1 cellular context compared by ENCODE assay signal in genomic region chr19:38869836-38870607, GRCh38.
TF ChIP-seq lines count a peak whose summit lies in the region.

No MANE protein-coding gene starts in this region.

TF ChIP-seq in SK-N-SH, 30 proteins besides CTCF, POLR2A, EP300 and RAD21:
- TF ChIP-seq RCOR1 (IDR thresholded peaks at IDR 0.05; ENCODE audit: low read length) (no peak), GATA2 (CRISPR knock-in tag; IDR thresholded peaks at IDR 0.05) (no peak), ELF1 (IDR thresholded peaks at IDR 0.05) (no peak), TEAD4 (IDR thresholded peaks at IDR 0.05; ENCODE audit: borderline replicate concordance, insufficient read depth) (no peak), SMC3 (IDR thresholded peaks at IDR 0.05; ENCODE audit: low read depth, low read length) (peak; percentile 66), MAX (IDR thresholded peaks at IDR 0.05; ENCODE audit: low read depth) (peak; percentile 66; the same call in 1 of the 2 replicates), NRF1 (IDR thresholded peaks at IDR 0.05; ENCODE audit: low read depth, low read length) (peak; percentile 41), SIN3A (IDR thresholded peaks at IDR 0.05; ENCODE audit: borderline replicate concordance, low read depth, low read length) (no peak)
